ENCODE assay signal across 14 cellular contexts in genomic region chr20:17964632-17965031, GRCh38. TPM values are rescaled to one million over a fixed set of nuclear protein-coding genes. Genes with fewer than 3 reads are reported as not detected.
DNase-seq lines count a peak whose midpoint lies in the region; ATAC-seq and TF ChIP-seq lines count a peak whose summit lies in the region.
"Had no signal": no experiment of that assay in that cellular context is flagged by ENCODE, and none has a peak within 500 bp of the region (broad histone marks: within the 10 kb centered on the region; RNA-seq: fewer than 3 reads in every experiment).

No MANE protein-coding gene starts in this region.

- POLR2A ChIA-PET in PC-3 (lab: Charles Lee; ENCODE audit: unreplicated experiment), result interaction anchor here (0.6 kb wide), 1 partner anchor 394 kb away, joined by 3 read pairs; no protein-coding TSS in a partner anchor

- no peak overlapping the region for H3K27ac ChIP-seq in PC-3 (ENCODE audit: low read length)
- peak overlapping the region; percentile 98 for H3K27ac ChIP-seq in psoas muscle
- no peak overlapping the region for H3K27ac ChIP-seq in aorta (ENCODE audit: low read depth in 1 of 2, low read length in 2 of 2)
- H3K27ac ChIP-seq: brain microvascular endothelial cell, SJCRH30 had no signal

- H3K9me3 ChIP-seq in PC-3 (ENCODE audit: low read length) (no peaks in the 10 kb centered on the region), psoas muscle (no peaks in the 10 kb centered on the region), aorta (ENCODE audit: control insufficient read depth, low read length) (no peaks in the 10 kb centered on the region)
- H3K9me3 ChIP-seq: SJCRH30, vagina had no signal

- H3K4me3 ChIP-seq in GM12864 (ENCODE audit: low read depth, low read length) (peak overlapping the region; percentile 94), PC-3 (ENCODE audit: low read length) (peak overlapping the region; percentile 74), epithelial cell of esophagus (ENCODE audit: low read length) (peak overlapping the region; percentile 84), psoas muscle (peak overlapping the region; percentile 97), aorta (ENCODE audit: low read length in 2 of 2) (no peak overlapping the region)
- H3K4me3 ChIP-seq: SJCRH30 had no signal

- no TSS peak for BruUV-seq in PC-3 (replicated peaks; lab: Mats Ljungman, UMichigan)

- ATAC-seq in PC-3, result no peak
- no peak for ATAC-seq in psoas muscle
- no peak for ATAC-seq in aorta (ENCODE audit: low FRiP score)
- ATAC-seq in GM19397 (IDR thresholded peaks at IDR 0.05; ENCODE audit: unreplicated experiment), result no peak

- H3K4me2 ChIP-seq in PC-3 (ENCODE audit: low read length), result peak overlapping the region; percentile 89

- H3K36me3 ChIP-seq in PC-3 (ENCODE audit: low read depth, low read length) (peaks cover 59% of the 10 kb centered on the region), psoas muscle (ENCODE audit: insufficient read depth in 1 of 2, low read depth in 1 of 2) (no peaks in the 10 kb centered on the region), aorta (ENCODE audit: control insufficient read depth in 1 of 2, insufficient read depth in 2 of 2, low read length in 1 of 2) (no peaks in the 10 kb centered on the region)
- H3K36me3 ChIP-seq: vagina had no signal

- no peaks in the 10 kb centered on the region for H3F3A ChIP-seq in PC-3 (ENCODE audit: low read length, unreplicated experiment)

- 63 to 80% (median 70%) methylated on average over 3 of the region's 3 CpGs for WGBS in psoas muscle, 3 donors
- 77 to 81% methylated on average over 3 of the region's 3 CpGs for WGBS in aorta, 2 donors

- no peaks in the 10 kb centered on the region for H3K9me2 ChIP-seq in PC-3 (replicated peaks; ENCODE audit: low read length)

- H3K4me1 ChIP-seq in PC-3 (ENCODE audit: insufficient read depth, low read length), result peaks cover 44% of the 10 kb centered on the region
- H3K4me1 ChIP-seq in psoas muscle, result peaks cover 61% of the 10 kb centered on the region
- peaks cover 0 to 2% of the 10 kb centered on the region in 2 donors for H3K4me1 ChIP-seq in aorta (ENCODE audit: control insufficient read depth in 1 of 2, insufficient read depth in 2 of 2, low read length in 2 of 2)

- no peaks in the 10 kb centered on the region for H3K27me3 ChIP-seq in PC-3 (ENCODE audit: low read length)
- no peaks in the 10 kb centered on the region for H3K27me3 ChIP-seq in psoas muscle (ENCODE audit: insufficient read depth in 3 of 3, low read length in 2 of 3)
- H3K27me3 ChIP-seq in aorta (ENCODE audit: control insufficient read depth in 1 of 2, insufficient read depth in 2 of 2, low read length in 1 of 2), result no peaks in the 10 kb centered on the region
- H3K27me3 ChIP-seq: brain microvascular endothelial cell, SJCRH30, vagina had no signal

- no peak for TF ChIP-seq CTCF in GM12864 (IDR thresholded peaks at IDR 0.05; ENCODE audit: low read depth, low read length, missing control alignments)
- no peak for TF ChIP-seq CTCF in PC-3 (conservative IDR thresholded peaks at IDR 0.05; ENCODE audit: low read depth, low read length)
- TF ChIP-seq CTCF in epithelial cell of esophagus (IDR thresholded peaks at IDR 0.05; ENCODE audit: insufficient read depth, low read depth, low read length, missing control alignments), result no peak
- TF ChIP-seq CTCF in psoas muscle (IDR thresholded peaks at IDR 0.05), result no peak

- H2AFZ ChIP-seq in PC-3 (ENCODE audit: low read length), result no peak overlapping the region

- intact Hi-C loops in PC-3 (cut with micrococcal nuclease) (loop anchor here (10.0 kb wide), 1 partner anchor 320 kb away; the partner anchor contains the start of gene ZNF133), psoas muscle (cut with DNase I) (loop anchor here in 1 of 2 donors (5.0 kb wide), 2 partner anchors 47 to 323 kb away; partner anchors contain the start of gene ZNF133), aorta (cut with DNase I) (loop anchor here in 1 of 2 donors (5.0 kb wide), 1 partner anchor 282 kb away; the partner anchor contains the start of gene RRBP1)

- CTCF ChIA-PET in PC-3 (lab: Charles Lee), result no interaction called here

- peaks cover 98% of the 10 kb centered on the region for H3K79me2 ChIP-seq in PC-3 (ENCODE audit: low read length)

- H4K20me1 ChIP-seq in PC-3 (ENCODE audit: low read length), result peaks cover 73% of the 10 kb centered on the region

- no peak overlapping the region for H3K9ac ChIP-seq in PC-3 (ENCODE audit: low read length)

- DNase-seq in GM12864 (ENCODE audit: low read depth) (no peak), PC-3 (no peak), epithelial cell of esophagus (ENCODE audit: low read depth) (no peak), psoas muscle (no peak), COLO829 (ENCODE audit: low spot score) (no peak), NCI-H748 (lab: John Stamatoyannopoulos, UW; ENCODE audit: unreplicated experiment) (no peak), aorta (no peak)
- DNase-seq: brain microvascular endothelial cell; H7; NCI-H1092; stimulated activated CD4-positive, alpha-beta T cell treated with anti-CD3 and anti-CD28 coated beads, Interleukin-15, amount 100 ng/mL, for 24 hours had no signal

RNA-seq across cellular contexts. Expression of gene SNX5, which starts 4.0 kb away (rescaled TPM):
- total RNA-seq in PC-3 (2014; rRNA removed), result 159 and 189 TPM in 2 replicates
- total RNA-seq in psoas muscle, result 10 to 100 TPM; 59.8 to 81.3 (median 69.7) TPM
- polyA plus RNA-seq in psoas muscle, result 100 to 1,000 TPM in 1 of 3 donors, 10 to 100 TPM in 2; 82.7 to 113 (median 89.6) TPM
- 10 to 100 TPM; 51.2 to 70.9 TPM for total RNA-seq in aorta
- 10 to 100 TPM; 56.1 to 62.5 TPM for polyA plus RNA-seq in aorta

RNA-seq across cellular contexts. Expression of gene MGME1, which starts 4.2 kb away (rescaled TPM):
- 15.1 and 18.8 TPM in 2 replicates for total RNA-seq in PC-3 (2014; rRNA removed)
- total RNA-seq in psoas muscle, result 10 to 100 TPM in 2 of 4 donors, 1 to 10 TPM in 2; 8.6 to 21.8 (median 12.2) TPM
- 10 to 100 TPM in 1 of 3 donors, 1 to 10 TPM in 2; 4.3 to 13.4 (median 6.8) TPM for polyA plus RNA-seq in psoas muscle
- 10 to 100 TPM; 10.8 to 14.7 TPM for total RNA-seq in aorta
- 10 to 100 TPM in 1 of 2 donors, 1 to 10 TPM in 1; 8.8 to 13.4 TPM for polyA plus RNA-seq in aorta

Comparison
In these comparisons a context has a peak if more than half of its experiments do, and no peak if none do; other contexts are left out.
1. H3K4me3 ChIP-seq: peak in GM12864 (single experiment), PC-3 (single experiment), epithelial cell of esophagus (single experiment) and psoas muscle (single experiment); none in aorta (0 of 2).